Comparison of ENCODE assay signal across 8 cellular contexts in the genomic region with DNA sequence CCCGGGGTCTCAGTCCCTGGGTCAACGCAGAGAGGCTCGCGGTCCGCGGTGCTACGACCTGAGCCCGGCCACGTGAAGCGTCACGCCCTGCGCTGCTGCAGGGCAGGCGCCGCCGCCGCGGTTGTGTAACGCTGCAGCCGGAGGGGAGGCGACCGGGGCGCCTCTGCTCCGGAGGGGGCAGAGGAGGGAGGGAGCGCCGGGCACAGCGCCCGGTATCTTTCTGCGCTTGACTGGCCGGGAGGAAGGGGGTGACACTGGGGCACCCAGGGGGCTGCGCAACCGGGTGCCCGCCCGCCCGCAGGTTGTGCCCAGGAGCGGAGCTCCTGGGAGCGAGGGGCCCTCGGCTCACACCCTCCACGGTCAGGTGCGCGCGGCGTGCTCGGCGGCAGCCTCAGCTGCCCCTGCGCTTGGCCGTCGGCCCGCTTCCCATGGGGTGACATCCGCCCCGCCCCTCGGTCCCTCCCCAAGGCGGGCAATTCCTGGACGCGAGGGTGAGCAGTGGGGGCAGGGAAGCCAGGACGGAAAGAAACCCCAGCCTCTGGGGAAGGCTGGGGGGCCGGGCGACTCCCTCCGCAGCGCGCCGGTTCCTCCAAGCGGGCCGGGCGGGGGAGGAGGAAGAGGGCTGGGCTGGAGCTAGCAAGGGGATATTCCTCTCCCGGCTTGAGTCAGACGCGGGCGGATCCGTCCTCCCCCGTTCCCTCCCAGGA. TPM values are rescaled to one million over a fixed set of nuclear protein-coding genes. Genes with fewer than 3 reads are reported as not detected.
DNase-seq lines count a peak whose midpoint lies in the region; ATAC-seq and TF ChIP-seq lines count a peak whose summit lies in the region.

No MANE protein-coding gene starts in this region.

- peak overlapping the region; percentile 99 for H3K27ac Mint-ChIP-seq in dendritic cell treated with granulocyte-macrophage colony-stimulating factor and Interleukin-4, amounts not matched to agents 40 ng/mL and 50 ng/mL, for 4 days

- H3K9ac ChIP-seq in liver (ENCODE audit: low read depth in 1 of 2, low read length in 2 of 2) = peak overlapping the region; percentile 90 to 99

- peaks cover 0 to 19% (median 5%) of the 10 kb centered on the region in 4 donors for H3K36me3 ChIP-seq in liver (ENCODE audit: control insufficient read depth in 4 of 4, insufficient read depth in 3 of 4, low read depth in 1 of 4, low read length in 3 of 4)

- no peaks in the 10 kb centered on the region for H3K9me3 Mint-ChIP-seq in dendritic cell treated with granulocyte-macrophage colony-stimulating factor and Interleukin-4, amounts not matched to agents 40 ng/mL and 50 ng/mL, for 4 days

- H3K4me3 ChIP-seq in AG09309 (ENCODE audit: control insufficient read depth, low read depth, low read length) (peak overlapping the region; percentile 32), liver (ENCODE audit: low read depth in 1 of 3, low read length in 3 of 3) (peak overlapping the region; percentile 51 to 83 (median 60))

- H3K9me3 ChIP-seq in liver (ENCODE audit: control insufficient read depth in 4 of 4, low read length in 3 of 4) = no peaks in the 10 kb centered on the region

- peak overlapping the region; percentile 98 for H3K4me3 Mint-ChIP-seq in dendritic cell treated with granulocyte-macrophage colony-stimulating factor and Interleukin-4, amounts not matched to agents 40 ng/mL and 50 ng/mL, for 4 days

- peak; percentile 96 for DNase-seq in AG09309 (ENCODE audit: low read depth)
- DNase-seq in NCI-H345 treated with DMSO at 0.1 percent for 48 hours (lab: John Stamatoyannopoulos, UW; ENCODE audit: unreplicated experiment) = peak; percentile 55
- DNase-seq in activated CD4-positive, alpha-beta T cell treated with anti-CD3 and anti-CD28 coated beads for 48 hours = peak; percentile 96
- DNase-seq in stimulated activated CD4-positive, alpha-beta T cell treated with anti-CD3 and anti-CD28 coated beads, Interleukin-4, amount 100 ng/mL, for 1 hour = peak; percentile 82

- ATAC-seq in GM18861 (IDR thresholded peaks at IDR 0.05; ENCODE audit: unreplicated experiment) (peak; percentile 33), HG03095 (IDR thresholded peaks at IDR 0.05; ENCODE audit: unreplicated experiment) (peak; percentile 42)

- peaks cover 0 to 28% (median 8%) of the 10 kb centered on the region in 4 donors for H3K4me1 ChIP-seq in liver (ENCODE audit: control insufficient read depth in 4 of 4, insufficient read depth in 4 of 4, low read length in 3 of 4)

- peaks cover 40% of the 10 kb centered on the region for H3K4me1 Mint-ChIP-seq in dendritic cell treated with granulocyte-macrophage colony-stimulating factor and Interleukin-4, amounts not matched to agents 40 ng/mL and 50 ng/mL, for 4 days (ENCODE audit: low read depth)

- peak in 1 of 2 donors; percentile 37 for TF ChIP-seq RAD21 in liver (IDR thresholded peaks at IDR 0.05)

- intact Hi-C loops in dendritic cell treated with granulocyte-macrophage colony-stimulating factor and Interleukin-4, amounts not matched to agents 40 ng/mL and 50 ng/mL, for 4 days (cut with micrococcal nuclease) = loop anchor here (2.0 to 5.0 kb wide), 3 partner anchors 34 to 209 kb away; partner anchors contain the start of gene EDEM1

- H3K27me3 Mint-ChIP-seq in dendritic cell treated with granulocyte-macrophage colony-stimulating factor and Interleukin-4, amounts not matched to agents 40 ng/mL and 50 ng/mL, for 4 days = no peaks in the 10 kb centered on the region

- H3K27ac ChIP-seq in liver (ENCODE audit: low read depth in 1 of 2, low read length in 2 of 2) = peak overlapping the region; percentile 99 to 100

- TF ChIP-seq CTCF in AG09309 (IDR thresholded peaks at IDR 0.05; ENCODE audit: control insufficient read depth, insufficient read depth, low read depth, low read length, missing control alignments) = no peak
- TF ChIP-seq CTCF in liver (IDR thresholded peaks at IDR 0.05; ENCODE audit: low read depth, low read length, missing input control) = no peak

- no peaks in the 10 kb centered on the region for H3K27me3 ChIP-seq in liver (ENCODE audit: control insufficient read depth in 4 of 4, insufficient read depth in 4 of 4, low read length in 3 of 4)

- WGBS in liver = under 1% methylated on average over 70 of the region's 70 CpGs

- peaks cover 52% of the 10 kb centered on the region for H3K36me3 Mint-ChIP-seq in dendritic cell treated with granulocyte-macrophage colony-stimulating factor and Interleukin-4, amounts not matched to agents 40 ng/mL and 50 ng/mL, for 4 days (ENCODE audit: low read depth)

TF ChIP-seq in liver, 16 proteins besides CTCF, POLR2A, EP300 and RAD21:
- TF ChIP-seq, protein P1, sequence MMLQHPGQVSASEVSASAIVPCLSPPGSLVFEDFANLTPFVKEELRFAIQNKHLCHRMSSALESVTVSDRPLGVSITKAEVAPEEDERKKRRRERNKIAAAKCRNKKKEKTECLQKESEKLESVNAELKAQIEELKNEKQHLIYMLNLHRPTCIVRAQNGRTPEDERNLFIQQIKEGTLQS (IDR thresholded peaks at IDR 0.05) = no peak
- TF ChIP-seq YY1 (IDR thresholded peaks at IDR 0.05) (peak; percentile 5), GABPA (IDR thresholded peaks at IDR 0.05 in 1 of 2, conservative IDR thresholded peaks at IDR 0.05 in 1 of 2) (peak in 1 of 2 donors; percentile 65), EGR1 (IDR thresholded peaks at IDR 0.05; ENCODE audit: low read depth in 2 of 2) (peak; percentile 66 to 75), FOXA1 (IDR thresholded peaks at IDR 0.05) (no peak), TAF1 (conservative IDR thresholded peaks at IDR 0.05) (no peak), RXRA (IDR thresholded peaks at IDR 0.05) (peak; percentile 59 to 69), HNF4G (IDR thresholded peaks at IDR 0.05) (peak; percentile 36), ZBTB33 (IDR thresholded peaks at IDR 0.05) (no peak), NR2F2 (IDR thresholded peaks at IDR 0.05) (peak; percentile 49), JUND (IDR thresholded peaks at IDR 0.05) (peak; percentile 47 to 52), SP1 (IDR thresholded peaks at IDR 0.05) (peak; percentile 82), FOXA2 (IDR thresholded peaks at IDR 0.05) (no peak), HNF4A (conservative IDR thresholded peaks at IDR 0.05) (peak in 1 of 2 donors; percentile 37), REST (IDR thresholded peaks at IDR 0.05) (peak; percentile 8)
- TF ChIP-seq, protein P2, sequence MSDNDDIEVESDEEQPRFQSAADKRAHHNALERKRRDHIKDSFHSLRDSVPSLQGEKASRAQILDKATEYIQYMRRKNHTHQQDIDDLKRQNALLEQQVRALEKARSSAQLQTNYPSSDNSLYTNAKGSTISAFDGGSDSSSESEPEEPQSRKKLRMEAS (IDR thresholded peaks at IDR 0.05) = peak; percentile 48

RNA-seq across cellular contexts. Expression of gene BHLHE40, which starts 0.8 kb away (rescaled TPM):
- 10 to 100 TPM in 1 of 2 donors, 1 to 10 TPM in 1; 8.2 to 28.4 TPM for total RNA-seq in liver
- 10 to 100 TPM; 17.2 to 18.7 TPM for polyA plus RNA-seq in liver

Comparison
In these comparisons a context has a peak if more than half of its experiments do, and no peak if none do; other contexts are left out.
1. Peak in every context shown above with its lines: DNase-seq, ATAC-seq, H3K4me3 ChIP-seq and H3K27ac ChIP-seq.